Comparison of ENCODE assay signal across 8 cellular contexts in the genomic region with DNA sequence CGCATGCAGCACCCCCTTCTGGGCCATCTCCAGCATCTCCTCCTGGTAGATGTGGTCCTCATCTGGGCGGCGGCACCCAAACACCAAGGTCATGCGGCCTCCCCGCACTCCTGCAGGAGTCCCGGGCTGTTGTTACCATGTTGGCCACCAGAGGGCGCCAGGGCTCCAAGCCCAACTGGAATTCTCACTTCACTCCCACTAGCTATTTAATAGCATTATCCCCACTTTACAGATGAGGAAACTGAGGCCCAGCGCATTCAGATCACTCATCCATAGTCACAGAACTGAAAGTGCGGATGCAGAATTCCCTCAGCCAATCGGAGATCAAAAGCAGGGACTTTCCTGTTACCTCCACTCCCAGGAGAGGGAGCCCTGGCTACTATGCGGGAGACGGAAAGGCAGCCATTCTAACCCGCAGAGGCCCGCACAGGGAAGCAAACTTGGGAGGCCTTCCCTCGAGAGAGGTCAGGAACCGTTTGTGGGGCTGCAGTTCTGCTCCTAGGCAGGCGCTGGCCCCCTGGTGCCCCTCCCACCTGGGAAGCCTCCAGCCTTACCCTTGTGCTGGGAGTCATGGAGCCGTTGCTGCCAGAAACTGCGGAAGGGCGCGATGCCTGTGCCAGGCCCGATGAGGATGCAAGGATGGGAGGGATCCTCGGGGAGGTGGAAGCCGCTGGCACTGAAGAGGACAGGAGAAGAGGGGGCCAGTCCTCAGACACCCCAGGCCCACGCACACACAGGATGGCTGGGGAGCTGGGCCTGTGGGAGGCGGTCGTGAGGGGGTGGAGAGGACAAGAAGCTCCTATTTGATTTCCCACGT. TPM values are rescaled to one million over a fixed set of nuclear protein-coding genes. Genes with fewer than 3 reads are reported as not detected.
DNase-seq lines count a peak whose midpoint lies in the region; ATAC-seq and TF ChIP-seq lines count a peak whose summit lies in the region.

No MANE protein-coding gene starts in this region.

- H3K27me3 ChIP-seq in esophagus squamous epithelium (no peaks in the 10 kb centered on the region), neural cell (ENCODE audit: insufficient read depth, low read depth, low read length) (no peaks in the 10 kb centered on the region)

- H4K20me1 ChIP-seq in neural cell (ENCODE audit: insufficient read depth): no peaks in the 10 kb centered on the region

- no peaks in the 10 kb centered on the region for H3K4me1 ChIP-seq in esophagus squamous epithelium

- peak; percentile 44 for DNase-seq in AG08395 (ENCODE audit: low spot score)
- peak; percentile 80 for DNase-seq in NCI-H82 (lab: John Stamatoyannopoulos, UW)
- DNase-seq in activated T-cell treated with anti-CD3 and anti-CD28 coated beads for 24 hours (ENCODE audit: low read depth): peak; percentile 58
- DNase-seq in esophagus squamous epithelium (lab: John Stamatoyannopoulos, UW): no peak
- DNase-seq in stimulated activated naive CD8-positive, alpha-beta T cell treated with anti-CD3 and anti-CD28 coated beads, Interleukin-15, Interleukin-2, amounts not matched to agents 100 U/mL and 50 U/mL, for 24 hours: peak; percentile 83

- no peaks in the 10 kb centered on the region for H3K79me2 ChIP-seq in neural cell (replicated peaks; ENCODE audit: insufficient read depth, low read length)

- TF ChIP-seq EP300 in neural cell (conservative IDR thresholded peaks at IDR 0.05; ENCODE audit: poor library complexity, severe bottlenecking): no peak

- no peak overlapping the region for H2AFZ ChIP-seq in neural cell (ENCODE audit: low read depth, low read length)

- no peak overlapping the region for H3K9ac ChIP-seq in neural cell (ENCODE audit: low read length)

- peak; percentile 56 for TF ChIP-seq RAD21 in neural cell (conservative IDR thresholded peaks at IDR 0.05)

- peak; percentile 46 for ATAC-seq in GM18511 (IDR thresholded peaks at IDR 0.05; ENCODE audit: unreplicated experiment)
- ATAC-seq in stimulated activated naive CD8-positive, alpha-beta T cell treated with anti-CD3 and anti-CD28 coated beads, Interleukin-15, Interleukin-2, amounts not matched to agents 100 U/mL and 50 U/mL, for 24 hours: peak; percentile 38
- no peak for ATAC-seq in GM19395 (IDR thresholded peaks at IDR 0.05; ENCODE audit: unreplicated experiment)

- WGBS in esophagus squamous epithelium, 2 donors: 39 to 70% methylated on average over 10 to 12 of the region's 28 CpGs

- no peaks in the 10 kb centered on the region for H3K36me3 ChIP-seq in esophagus squamous epithelium
- no peaks in the 10 kb centered on the region for H3K36me3 ChIP-seq in neural cell (ENCODE audit: insufficient read depth, low read length)

- TF ChIP-seq CTCF in esophagus squamous epithelium (IDR thresholded peaks at IDR 0.05) (peak; percentile 67 to 94 (median 86)), neural cell (IDR thresholded peaks at IDR 0.05; ENCODE audit: poor library complexity, severe bottlenecking) (peak; percentile 70)

- TF ChIP-seq POLR2A in esophagus squamous epithelium (IDR thresholded peaks at IDR 0.05): no peak

- no peaks in the 10 kb centered on the region for H3F3A ChIP-seq in neural cell (ENCODE audit: insufficient read depth, low read length, poor library complexity, severe bottlenecking)

- H3K9me3 ChIP-seq in esophagus squamous epithelium (no peaks in the 10 kb centered on the region), neural cell (ENCODE audit: low read length) (no peaks in the 10 kb centered on the region)

- H3K9me2 ChIP-seq in neural cell (ENCODE audit: insufficient read depth, low read length): no peaks in the 10 kb centered on the region

- no peak overlapping the region for H3K4me2 ChIP-seq in neural cell (ENCODE audit: low read length)

- intact Hi-C loops in esophagus squamous epithelium (cut with DNase I): loop anchor here (5.0 kb wide), 1 partner anchor 122 kb away; no protein-coding TSS in a partner anchor

- no peak overlapping the region for H3K27ac ChIP-seq in esophagus squamous epithelium
- no peak overlapping the region for H3K27ac ChIP-seq in neural cell (ENCODE audit: low read length)

- no peak overlapping the region for H3K4me3 ChIP-seq in esophagus squamous epithelium
- no peak overlapping the region for H3K4me3 ChIP-seq in neural cell (ENCODE audit: low read length)

TF ChIP-seq in neural cell, 6 proteins besides CTCF, POLR2A, EP300 and RAD21:
- peak; percentile 65 for TF ChIP-seq SMC3 (conservative IDR thresholded peaks at IDR 0.05; ENCODE audit: poor library complexity)
- no peak for TF ChIP-seq TAF1 (IDR thresholded peaks at IDR 0.05; ENCODE audit: low read depth)

RNA-seq across cellular contexts. Expression of a gene that starts 40.1 kb away (rescaled TPM):
- 1 to 10 TPM in 2 of 4 donors, under 1 TPM in 2; 0.11 to 2.7 (median 0.86) TPM for total RNA-seq in esophagus squamous epithelium
- 0.28 and 0.53 TPM in 2 replicates for polyA plus RNA-seq in neural cell
- polyA minus RNA-seq in neural cell: 0.35 and 0.49 TPM in 2 replicates
